Comparison of ENCODE assay signal across 8 cellular contexts in genomic region chr14:60249321-60250251, GRCh38. TPM values are rescaled to one million over a fixed set of nuclear protein-coding genes. Genes with fewer than 3 reads are reported as not detected.
DNase-seq lines count a peak whose midpoint lies in the region; ATAC-seq lines count a peak whose summit lies in the region.

No MANE protein-coding gene starts in this region.

- peak; percentile 4 for ATAC-seq in GM18517 (IDR thresholded peaks at IDR 0.05; ENCODE audit: unreplicated experiment)
- ATAC-seq in HG03039 (IDR thresholded peaks at IDR 0.05; ENCODE audit: unreplicated experiment), result peak; percentile 38
- peak; percentile 63 for ATAC-seq in left lobe of liver

- peak; percentile 62 for DNase-seq in 8988T
- peak; percentile 72 for DNase-seq in NCI-H345 (lab: John Stamatoyannopoulos, UW)
- peak; percentile 62 to 65 for DNase-seq in activated CD4-positive, alpha-beta T cell treated with anti-CD3 and anti-CD28 coated beads for 4 hours
- DNase-seq in cortex of kidney (lab: John Stamatoyannopoulos, UW), result peak; percentile 16
- DNase-seq in left lobe of liver (ENCODE audit: low spot score), result peak; percentile 84
- DNase-seq in stimulated activated CD4-positive, alpha-beta T cell treated with anti-CD3 and anti-CD28 coated beads, Interleukin-2, amount 100 ng/mL, for 4 hours (ENCODE audit: low read depth), result peak; percentile 58

RNA-seq across cellular contexts. Expression of gene PPM1A, which starts 0.6 kb away (rescaled TPM):
- 43.7 TPM for total RNA-seq in left lobe of liver

Comparison
In these comparisons a context has a peak if more than half of its experiments do, and no peak if none do; other contexts are left out.
1. Peak in every context shown above with its lines: DNase-seq and ATAC-seq.
2. DNase-seq: peak in every context shown above with its lines; median percentile 84 in left lobe of liver; 72 in NCI-H345; 64 in activated CD4-positive, alpha-beta T cell treated with anti-CD3 and anti-CD28 coated beads for 4 hours; 62 in 8988T; 58 in stimulated activated CD4-positive, alpha-beta T cell treated with anti-CD3 and anti-CD28 coated beads, Interleukin-2, amount 100 ng/mL, for 4 hours; 16 in cortex of kidney.
3. ATAC-seq: peak in every context shown above with its lines; median percentile 63 in left lobe of liver; 38 in HG03039; 4 in GM18517.